ENCODE assay signal across 10 cellular contexts in genomic region chr10:114855776-114856543, GRCh38. TPM values are rescaled to one million over a fixed set of nuclear protein-coding genes. Genes with fewer than 3 reads are reported as not detected.
DNase-seq lines count a peak whose midpoint lies in the region; ATAC-seq and TF ChIP-seq lines count a peak whose summit lies in the region.
"Had no signal": no experiment of that assay in that cellular context is flagged by ENCODE, and none has a peak within 500 bp of the region (broad histone marks: within the 10 kb centered on the region; RNA-seq: fewer than 3 reads in every experiment).

No MANE protein-coding gene starts in this region.

- CTCF ChIA-PET in activated CD4-positive, alpha-beta T cell treated with anti-CD3 and anti-CD28 coated beads, Interleukin-2, amount 10 ng/mL, durations not matched to agents 7 days and 5 days (lab: Charles Lee) = interaction anchor here (0.8 kb wide), 1 partner anchor 19 kb away, joined by 3 read pairs; no protein-coding TSS in a partner anchor
- CTCF ChIA-PET in T-cell (lab: Charles Lee) = interaction anchor here in 1 of 2 donors (0.7 to 1.3 kb wide), 2 partner anchors 13 to 80 kb away, joined by 4 read pairs; no protein-coding TSS in a partner anchor

- WGBS in esophagus muscularis mucosa = 57% methylated on average over 7 of the region's 7 CpGs
- WGBS in sigmoid colon, 2 donors = 77 to 83% methylated on average over 7 of the region's 7 CpGs

- peak overlapping the region; percentile 84 for H3K27ac Mint-ChIP-seq in activated CD4-positive, alpha-beta T cell treated with anti-CD3 and anti-CD28 coated beads, Interleukin-2, amount 10 ng/mL, durations not matched to agents 7 days and 5 days
- peak overlapping the region; percentile 45 to 81 for H3K27ac Mint-ChIP-seq in T-cell

- TF ChIP-seq POLR2A in esophagus muscularis mucosa (IDR thresholded peaks at IDR 0.05; ENCODE audit: low read depth) = no peak
- TF ChIP-seq POLR2A in sigmoid colon (IDR thresholded peaks at IDR 0.05) = no peak

- TF ChIP-seq CTCF in esophagus muscularis mucosa (IDR thresholded peaks at IDR 0.05) (no peak), sigmoid colon (IDR thresholded peaks at IDR 0.05) (no peak)

- no peak for DNase-seq in activated CD4-positive, alpha-beta T cell treated with anti-CD3 and anti-CD28 coated beads, Interleukin-2, amount 10 ng/mL, durations not matched to agents 7 days and 5 days
- DNase-seq in activated CD4-positive, alpha-beta T cell treated with anti-CD3 and anti-CD28 coated beads, Interleukin-2, amount 50 U/mL, for 4 hours = no peak
- DNase-seq in T-cell (no peak), esophagus muscularis mucosa (ENCODE audit: extremely low spot score) (no peak), sigmoid colon (no peak), NCI-H128 (lab: John Stamatoyannopoulos, UW; ENCODE audit: unreplicated experiment) (no peak), COLO829 (ENCODE audit: low spot score) (no peak), G401 (ENCODE audit: low spot score) (no peak)
- DNase-seq: kidney had no signal

- peaks cover 52% of the 10 kb centered on the region for H3K36me3 Mint-ChIP-seq in activated CD4-positive, alpha-beta T cell treated with anti-CD3 and anti-CD28 coated beads, Interleukin-2, amount 10 ng/mL, durations not matched to agents 7 days and 5 days (ENCODE audit: low read depth)
- peaks cover 46% of the 10 kb centered on the region for H3K36me3 Mint-ChIP-seq in T-cell

- ATAC-seq in T-cell (replicated peaks in 1 of 4) = no peak

- H3K4me3 Mint-ChIP-seq in activated CD4-positive, alpha-beta T cell treated with anti-CD3 and anti-CD28 coated beads, Interleukin-2, amount 10 ng/mL, durations not matched to agents 7 days and 5 days = no peak overlapping the region
- H3K4me3 Mint-ChIP-seq in T-cell = no peak overlapping the region

- H3K36me3 ChIP-seq in esophagus muscularis mucosa = peaks cover 18 to 94% (median 55%) of the 10 kb centered on the region in 4 donors
- peaks cover 0 to 89% (median 14%) of the 10 kb centered on the region in 4 donors for H3K36me3 ChIP-seq in sigmoid colon

- H3K27ac ChIP-seq in esophagus muscularis mucosa (replicated peaks in 1 of 4) (peak overlapping the region; percentile 16 to 51 (median 34)), sigmoid colon (peak overlapping the region in 3 of 4 donors; percentile 32 to 41 (median 35))

- no peaks in the 10 kb centered on the region for H3K27me3 Mint-ChIP-seq in activated CD4-positive, alpha-beta T cell treated with anti-CD3 and anti-CD28 coated beads, Interleukin-2, amount 10 ng/mL, durations not matched to agents 7 days and 5 days
- H3K27me3 Mint-ChIP-seq in T-cell = no peaks in the 10 kb centered on the region

- H3K4me1 ChIP-seq in esophagus muscularis mucosa (peaks cover 6 to 42% (median 39%) of the 10 kb centered on the region in 4 donors), sigmoid colon (peaks cover 0 to 38% (median 24%) of the 10 kb centered on the region in 4 donors)

- no peaks in the 10 kb centered on the region for H3K9me3 Mint-ChIP-seq in activated CD4-positive, alpha-beta T cell treated with anti-CD3 and anti-CD28 coated beads, Interleukin-2, amount 10 ng/mL, durations not matched to agents 7 days and 5 days
- no peaks in the 10 kb centered on the region for H3K9me3 Mint-ChIP-seq in T-cell

- no peak for TF ChIP-seq EP300 in esophagus muscularis mucosa (IDR thresholded peaks at IDR 0.05)
- no peak for TF ChIP-seq EP300 in sigmoid colon (IDR thresholded peaks at IDR 0.05)

- POLR2A ChIA-PET in activated CD4-positive, alpha-beta T cell treated with anti-CD3 and anti-CD28 coated beads, Interleukin-2, amount 10 ng/mL, durations not matched to agents 7 days and 5 days (lab: Charles Lee) = no interaction called here
- POLR2A ChIA-PET in T-cell (lab: Charles Lee) = interaction anchor here in 1 of 2 donors (0.6 kb wide), 1 partner anchor 23 kb away, joined by 3 read pairs; no protein-coding TSS in a partner anchor

- H3K4me3 ChIP-seq in esophagus muscularis mucosa = no peak overlapping the region
- no peak overlapping the region for H3K4me3 ChIP-seq in sigmoid colon
- H3K4me3 ChIP-seq: right atrium auricular region had no signal

- H3K4me1 Mint-ChIP-seq in activated CD4-positive, alpha-beta T cell treated with anti-CD3 and anti-CD28 coated beads, Interleukin-2, amount 10 ng/mL, durations not matched to agents 7 days and 5 days = peaks cover 21% of the 10 kb centered on the region
- H3K4me1 Mint-ChIP-seq in T-cell = peaks cover 14 to 19% (median 17%) of the 10 kb centered on the region in 3 donors

- in situ Hi-C loops in G401 (cut with HindIII; ENCODE audit: low sequenced_read_pairs) = no loop called here

- H3K27me3 ChIP-seq in esophagus muscularis mucosa (no peaks in the 10 kb centered on the region), sigmoid colon (no peaks in the 10 kb centered on the region)
- H3K27me3 ChIP-seq: right atrium auricular region had no signal

- intact Hi-C loops in esophagus muscularis mucosa (cut with DNase I) = no loop called here
- intact Hi-C loops in sigmoid colon (cut with DNase I) = no loop called here

- H3K9me3 ChIP-seq in esophagus muscularis mucosa (no peaks in the 10 kb centered on the region), sigmoid colon (no peaks in the 10 kb centered on the region)
- H3K9me3 ChIP-seq: right atrium auricular region had no signal

RNA-seq across cellular contexts. Expression of gene FHIP2A, which starts 34.4 kb away (rescaled TPM):
- 10 to 100 TPM; 23.3 to 34.2 TPM for total RNA-seq in activated CD4-positive, alpha-beta T cell treated with anti-CD3 and anti-CD28 coated beads, Interleukin-2, amount 10 ng/mL, durations not matched to agents 7 days and 5 days
- total RNA-seq in T-cell = 10 to 100 TPM; 27.0 to 37.0 (median 31.9) TPM
- total RNA-seq in esophagus muscularis mucosa = 10 to 100 TPM; 24.7 to 42.8 (median 39.0) TPM
- 10 to 100 TPM; 32.1 to 37.7 (median 36.1) TPM for total RNA-seq in sigmoid colon
- polyA plus RNA-seq in sigmoid colon = 1 to 10 TPM; 2.4 to 5.6 (median 3.2) TPM
- total RNA-seq in G401 (2014; rRNA removed; shearing (Covaris generic)) = 1.4 and 5.0 TPM in 2 replicates
